In genomic region chr14:105487449-105487985, GRCh38 we compare ENCODE assay signal across 8 cellular contexts. TPM values are rescaled to one million over a fixed set of nuclear protein-coding genes. Genes with fewer than 3 reads are reported as not detected.
DNase-seq lines count a peak whose midpoint lies in the region; ATAC-seq and TF ChIP-seq lines count a peak whose summit lies in the region.

No MANE protein-coding gene starts in this region.

- no peak for TF ChIP-seq POLR2A in ovary (IDR thresholded peaks at IDR 0.05)

- TF ChIP-seq CTCF in GM23338 (conservative IDR thresholded peaks at IDR 0.05; ENCODE audit: low read depth in 2 of 2) (no peak), ovary (IDR thresholded peaks at IDR 0.05) (no peak)

- H3K4me3 ChIP-seq in GM23338 (peak overlapping the region; percentile 61), ovary (peak overlapping the region; percentile 33)
- H3K4me3 ChIP-seq in effector memory CD4-positive, alpha-beta T cell (ENCODE audit: insufficient read depth, low read depth, low read length, poor library complexity, severe bottlenecking) = peak overlapping the region; percentile 71

- H3K36me3 ChIP-seq in GM23338 (ENCODE audit: insufficient read depth) (no peaks in the 10 kb centered on the region), ovary (no peaks in the 10 kb centered on the region)
- H3K36me3 ChIP-seq in effector memory CD4-positive, alpha-beta T cell (ENCODE audit: control insufficient read depth, insufficient read depth, low read length) = no peaks in the 10 kb centered on the region

- peak overlapping the region; percentile 76 for H2AFZ ChIP-seq in GM23338

- H3K27me3 Mint-ChIP-seq in GM23338 (ENCODE audit: insufficient read depth, low read depth, poor library complexity) = peaks cover 60% of the 10 kb centered on the region

- H3K79me2 ChIP-seq in GM23338 (replicated peaks; ENCODE audit: insufficient read depth) = no peaks in the 10 kb centered on the region

- H3K9me3 ChIP-seq in effector memory CD4-positive, alpha-beta T cell (ENCODE audit: control insufficient read depth, low read length) = no peaks in the 10 kb centered on the region
- H3K9me3 ChIP-seq in ovary = no peaks in the 10 kb centered on the region

- peaks cover 6% of the 10 kb centered on the region; the same call in 2 of the 3 replicates for H3K9me3 Mint-ChIP-seq in GM23338

- H3F3A ChIP-seq in GM23338 (replicated peaks; ENCODE audit: low read depth) = peaks cover 4% of the 10 kb centered on the region; the same call in 1 of the 2 replicates

- intact Hi-C loops in ovary (cut with DNase I) = loop anchor here in 3 of 4 donors (5.0 kb wide), 3 partner anchors 105 to 185 kb away; partner anchors contain the start of gene BRF1 (in 1 of the 3)

- WGBS in ovary, 3 donors = 2 to 5% (median 4%) methylated on average over 33 to 48 of the region's 48 CpGs

- no peak for TF ChIP-seq EP300 in ovary (IDR thresholded peaks at IDR 0.05)

- no peaks in the 10 kb centered on the region for H4K20me1 ChIP-seq in GM23338 (replicated peaks; ENCODE audit: insufficient read depth)

- no peaks in the 10 kb centered on the region for H3K36me3 Mint-ChIP-seq in GM23338 (ENCODE audit: low read depth)

- peak overlapping the region; percentile 83 for H3K4me2 ChIP-seq in GM23338

- ATAC-seq in GM23338 (no peak), GM19455 (IDR thresholded peaks at IDR 0.05; ENCODE audit: unreplicated experiment) (no peak), esophagus mucosa (no peak), GM21447 (IDR thresholded peaks at IDR 0.05; ENCODE audit: unreplicated experiment) (no peak)

- H3K27me3 ChIP-seq in GM23338 (ENCODE audit: insufficient read depth) (peaks cover 71% of the 10 kb centered on the region), ovary (no peaks in the 10 kb centered on the region)
- no peaks in the 10 kb centered on the region for H3K27me3 ChIP-seq in effector memory CD4-positive, alpha-beta T cell (replicated peaks; ENCODE audit: control insufficient read depth, insufficient read depth, low read length, poor library complexity, severe bottlenecking)

- H3K4me3 Mint-ChIP-seq in GM23338 = peak overlapping the region; percentile 50; the same call in 2 of the 3 replicates

- H3K27ac ChIP-seq in GM23338 (ENCODE audit: low read depth) (no peak overlapping the region), ovary (no peak overlapping the region)
- peak overlapping the region; percentile 100 for H3K27ac ChIP-seq in effector memory CD4-positive, alpha-beta T cell (ENCODE audit: insufficient read depth, low read length, poor library complexity, severe bottlenecking)

- no peak overlapping the region for H3K27ac Mint-ChIP-seq in GM23338

- H3K9me2 ChIP-seq in GM23338 (ENCODE audit: insufficient read depth) = peaks cover 3% of the 10 kb centered on the region; the same call in 1 of the 2 replicates

- DNase-seq in GM23338 (ENCODE audit: low spot score) = no peak
- peak; percentile 66 for DNase-seq in T-helper 22 cell (ENCODE audit: low read depth)
- peak; percentile 65 to 71 (median 68) for DNase-seq in effector memory CD4-positive, alpha-beta T cell
- DNase-seq in ovary = peak in 2 of 5 donors; percentile 37 to 41
- DNase-seq in UCSD-AML1 (lab: John Stamatoyannopoulos, UW; ENCODE audit: unreplicated experiment) = no peak

- peaks cover 4% of the 10 kb centered on the region; the same call in 1 of the 2 replicates for H3K4me1 ChIP-seq in GM23338 (ENCODE audit: insufficient read depth)
- H3K4me1 ChIP-seq in effector memory CD4-positive, alpha-beta T cell (ENCODE audit: control insufficient read depth, insufficient read depth, low read length, poor library complexity, severe bottlenecking) = peaks cover 70% of the 10 kb centered on the region
- peaks cover 5% of the 10 kb centered on the region for H3K4me1 ChIP-seq in ovary (ENCODE audit: insufficient read depth)

- H3K4me1 Mint-ChIP-seq in GM23338 = peaks cover 8% of the 10 kb centered on the region; the same call in 2 of the 3 replicates

TF ChIP-seq in GM23338, 12 proteins besides CTCF, POLR2A, EP300 and RAD21:
- peak; percentile 45 for TF ChIP-seq EZH2 (IDR thresholded peaks at IDR 0.05; ENCODE audit: low read depth, unreplicated experiment)
- no peak for TF ChIP-seq POLR2AphosphoS5 (IDR thresholded peaks at IDR 0.05; ENCODE audit: low read depth)

RNA-seq across cellular contexts. Expression of gene CRIP1, which starts 0.8 kb away (rescaled TPM):
- 0.80 and 7.7 TPM in 2 replicates for total RNA-seq in GM23338 (2014; rRNA removed; shearing (Covaris generic))
- polyA plus RNA-seq in GM23338 (2016; fragmentation: Nextera tagmentation; extraction: Ambion mirVana) (8.4 and 13.2 TPM in 2 replicates), ovary (100 to 1,000 TPM in 1 of 2 donors, 1 to 10 TPM in 1; 7.2 to 116 TPM)
- total RNA-seq in ovary (10 to 100 TPM in 5 of 7 donors, 1 to 10 TPM in 2; 3.2 to 72.8 (median 26.4) TPM), esophagus mucosa (42.6 TPM)

RNA-seq across cellular contexts. Expression of gene TEDC1, which starts 3.5 kb away (rescaled TPM):
- total RNA-seq in GM23338 (2014; rRNA removed; shearing (Covaris generic)) = 3.9 and 16.3 TPM in 2 replicates
- polyA plus RNA-seq in GM23338 (2016; fragmentation: Nextera tagmentation; extraction: Ambion mirVana) = 4.1 and 5.9 TPM in 2 replicates
- total RNA-seq in ovary = 1 to 10 TPM; 2.6 to 8.2 (median 3.8) TPM
- 1 to 10 TPM in 1 of 2 donors, not detected in 1; 5.3 TPM for polyA plus RNA-seq in ovary
- 8.9 TPM for total RNA-seq in esophagus mucosa

RNA-seq across cellular contexts. Expression of gene CRIP2, which starts 12.9 kb away (rescaled TPM):
- total RNA-seq in GM23338 (2014; rRNA removed; shearing (Covaris generic)) = 3.4 and 5.0 TPM in 2 replicates
- polyA plus RNA-seq in GM23338 (2016; fragmentation: Nextera tagmentation; extraction: Ambion mirVana) (9.6 and 12.3 TPM in 2 replicates), ovary (10 to 100 TPM in 1 of 2 donors, under 1 TPM in 1; 0.35 to 95.1 TPM)
- total RNA-seq in ovary (100 to 1,000 TPM in 1 of 7 donors, 10 to 100 TPM in 6; 21.3 to 242 (median 47.8) TPM), esophagus mucosa (51.5 TPM)

RNA-seq across cellular contexts. Expression of gene TMEM121, which starts 38.9 kb away (rescaled TPM):
- 0.93 and 1.3 TPM in 2 replicates for total RNA-seq in GM23338 (2014; rRNA removed; shearing (Covaris generic))
- polyA plus RNA-seq in GM23338 (2016; fragmentation: Nextera tagmentation; extraction: Ambion mirVana) (0.13 and 0.42 TPM in 2 replicates), ovary (1 to 10 TPM in 1 of 2 donors, not detected in 1; 3.8 TPM)
- total RNA-seq in ovary (1 to 10 TPM; 3.3 to 9.0 (median 4.4) TPM), esophagus mucosa (0.48 TPM)

Comparison
In these comparisons a context has a peak if more than half of its experiments do, and no peak if none do; other contexts are left out.
1. DNase-seq: peak in T-helper 22 cell (single experiment) and effector memory CD4-positive, alpha-beta T cell (3 of 3); none in GM23338 (single experiment) and UCSD-AML1 (single experiment).
2. Peak in every context shown above with its lines, with median percentiles within 50 percentile points of each other: H3K4me3 ChIP-seq.